8 cellular contexts compared by ENCODE assay signal in genomic region chr5:18745988-18746615, GRCh38.
DNase-seq lines count a peak whose midpoint lies in the region; ATAC-seq and FAIRE-seq lines count a peak whose summit lies in the region.

No MANE protein-coding gene starts in this region.

- peak; percentile 77 for ATAC-seq in HG03280 (IDR thresholded peaks at IDR 0.05; ENCODE audit: unreplicated experiment)
- ATAC-seq in activated CD8-positive, alpha-beta T cell treated with anti-CD3 and anti-CD28 coated beads, Interleukin-2, amount 10 ng/mL, durations not matched to agents 7 days and 5 days: peak; percentile 82
- ATAC-seq in Right ventricle myocardium superior (ENCODE audit: poor library complexity): peak; percentile 70

- H3K36me3 Mint-ChIP-seq in CD8-positive, alpha-beta memory T cell: peaks cover 0 to 25% (median 2%) of the 10 kb centered on the region in 3 donors
- H3K36me3 Mint-ChIP-seq in activated CD8-positive, alpha-beta T cell treated with anti-CD3 and anti-CD28 coated beads, Interleukin-2, amount 10 ng/mL, durations not matched to agents 7 days and 5 days (ENCODE audit: low read depth): peaks cover 20% of the 10 kb centered on the region

- H3K27me3 ChIP-seq in CD8-positive, alpha-beta memory T cell (ENCODE audit: insufficient read depth, low read length, poor library complexity, severe bottlenecking): no peaks in the 10 kb centered on the region

- DNase-seq in CD8-positive, alpha-beta memory T cell: peak; percentile 21 to 68 (median 66)
- DNase-seq in GM19239 (ENCODE audit: insufficient read length, low spot score) (peak; percentile 7), NCI-H526 treated with DMSO at 0.1 percent for 48 hours (lab: John Stamatoyannopoulos, UW) (peak; percentile 26), Right ventricle myocardium superior (no peak), putamen (ENCODE audit: low spot score) (no peak)
- peak; percentile 65 for DNase-seq in activated CD8-positive, alpha-beta T cell treated with anti-CD3 and anti-CD28 coated beads, Interleukin-2, amount 10 ng/mL, durations not matched to agents 7 days and 5 days
- peak; percentile 26 for DNase-seq in stimulated activated CD4-positive, alpha-beta T cell treated with anti-CD3 and anti-CD28 coated beads, Interleukin-1b, Interleukin-23, amount 100 ng/mL, for 48 hours

- H3K36me3 ChIP-seq in CD8-positive, alpha-beta memory T cell (ENCODE audit: insufficient read depth, low read length): no peaks in the 10 kb centered on the region

- no peaks in the 10 kb centered on the region for H3K27me3 Mint-ChIP-seq in CD8-positive, alpha-beta memory T cell
- H3K27me3 Mint-ChIP-seq in activated CD8-positive, alpha-beta T cell treated with anti-CD3 and anti-CD28 coated beads, Interleukin-2, amount 10 ng/mL, durations not matched to agents 7 days and 5 days (ENCODE audit: low read depth): no peaks in the 10 kb centered on the region

- peak overlapping the region; percentile 77 for H3K4me3 ChIP-seq in CD8-positive, alpha-beta memory T cell (ENCODE audit: low read length)

- FAIRE-seq in GM19239 (lab: Jason Lieb, UNC): peak; percentile 93

- peak overlapping the region; percentile 93 to 99 (median 96) for H3K27ac Mint-ChIP-seq in CD8-positive, alpha-beta memory T cell
- peak overlapping the region; percentile 92 for H3K27ac Mint-ChIP-seq in activated CD8-positive, alpha-beta T cell treated with anti-CD3 and anti-CD28 coated beads, Interleukin-2, amount 10 ng/mL, durations not matched to agents 7 days and 5 days

- no peaks in the 10 kb centered on the region for H3K9me3 ChIP-seq in CD8-positive, alpha-beta memory T cell (ENCODE audit: low read length)

- CTCF ChIA-PET in CD8-positive, alpha-beta memory T cell (lab: Charles Lee): no interaction called here
- CTCF ChIA-PET in activated CD8-positive, alpha-beta T cell treated with anti-CD3 and anti-CD28 coated beads, Interleukin-2, amount 10 ng/mL, durations not matched to agents 7 days and 5 days (lab: Charles Lee): interaction anchor here (1.1 kb wide), 1 partner anchor 35 kb away, joined by 3 read pairs; no protein-coding TSS in a partner anchor

- H3K4me1 ChIP-seq in CD8-positive, alpha-beta memory T cell (ENCODE audit: insufficient read depth, low read length): peaks cover 38% of the 10 kb centered on the region

- peak overlapping the region; percentile 90 to 99 (median 97) for H3K4me3 Mint-ChIP-seq in CD8-positive, alpha-beta memory T cell
- H3K4me3 Mint-ChIP-seq in activated CD8-positive, alpha-beta T cell treated with anti-CD3 and anti-CD28 coated beads, Interleukin-2, amount 10 ng/mL, durations not matched to agents 7 days and 5 days: peak overlapping the region; percentile 85

- H3K9me3 Mint-ChIP-seq in CD8-positive, alpha-beta memory T cell: no peaks in the 10 kb centered on the region
- peaks cover 5% of the 10 kb centered on the region for H3K9me3 Mint-ChIP-seq in activated CD8-positive, alpha-beta T cell treated with anti-CD3 and anti-CD28 coated beads, Interleukin-2, amount 10 ng/mL, durations not matched to agents 7 days and 5 days (ENCODE audit: insufficient read depth)

- peaks cover 48 to 53% (median 51%) of the 10 kb centered on the region in 3 donors for H3K4me1 Mint-ChIP-seq in CD8-positive, alpha-beta memory T cell
- peaks cover 42% of the 10 kb centered on the region for H3K4me1 Mint-ChIP-seq in activated CD8-positive, alpha-beta T cell treated with anti-CD3 and anti-CD28 coated beads, Interleukin-2, amount 10 ng/mL, durations not matched to agents 7 days and 5 days (ENCODE audit: low read depth)

- peak overlapping the region; percentile 76 for H3K27ac ChIP-seq in CD8-positive, alpha-beta memory T cell (ENCODE audit: low read depth, low read length)

- intact Hi-C loops in Right ventricle myocardium superior (cut with DNase I): no loop called here

- POLR2A ChIA-PET in CD8-positive, alpha-beta memory T cell (lab: Charles Lee): interaction anchor here (0.6 to 0.7 kb wide), 2 partner anchors 9 to 42 kb away, joined by 3 to 4 read pairs; no protein-coding TSS in a partner anchor
- POLR2A ChIA-PET in activated CD8-positive, alpha-beta T cell treated with anti-CD3 and anti-CD28 coated beads, Interleukin-2, amount 10 ng/mL, durations not matched to agents 7 days and 5 days (lab: Charles Lee): interaction anchor here (0.6 kb wide), 1 partner anchor 150 kb away, joined by 3 read pairs; no protein-coding TSS in a partner anchor

Comparison
In these comparisons a context has a peak if more than half of its experiments do, and no peak if none do; other contexts are left out.
1. DNase-seq: peak in CD8-positive, alpha-beta memory T cell (5 of 5), GM19239 (single experiment), NCI-H526 treated with DMSO at 0.1 percent for 48 hours (single experiment), activated CD8-positive, alpha-beta T cell treated with anti-CD3 and anti-CD28 coated beads, Interleukin-2, amount 10 ng/mL, durations not matched to agents 7 days and 5 days (single experiment) and stimulated activated CD4-positive, alpha-beta T cell treated with anti-CD3 and anti-CD28 coated beads, Interleukin-1b, Interleukin-23, amount 100 ng/mL, for 48 hours (single experiment); none in Right ventricle myocardium superior (single experiment) and putamen (single experiment).
2. Peak in every context shown above with its lines, with median percentiles within 50 percentile points of each other: ATAC-seq.